ENCODE assay signal across 9 cellular contexts in the genomic region with DNA sequence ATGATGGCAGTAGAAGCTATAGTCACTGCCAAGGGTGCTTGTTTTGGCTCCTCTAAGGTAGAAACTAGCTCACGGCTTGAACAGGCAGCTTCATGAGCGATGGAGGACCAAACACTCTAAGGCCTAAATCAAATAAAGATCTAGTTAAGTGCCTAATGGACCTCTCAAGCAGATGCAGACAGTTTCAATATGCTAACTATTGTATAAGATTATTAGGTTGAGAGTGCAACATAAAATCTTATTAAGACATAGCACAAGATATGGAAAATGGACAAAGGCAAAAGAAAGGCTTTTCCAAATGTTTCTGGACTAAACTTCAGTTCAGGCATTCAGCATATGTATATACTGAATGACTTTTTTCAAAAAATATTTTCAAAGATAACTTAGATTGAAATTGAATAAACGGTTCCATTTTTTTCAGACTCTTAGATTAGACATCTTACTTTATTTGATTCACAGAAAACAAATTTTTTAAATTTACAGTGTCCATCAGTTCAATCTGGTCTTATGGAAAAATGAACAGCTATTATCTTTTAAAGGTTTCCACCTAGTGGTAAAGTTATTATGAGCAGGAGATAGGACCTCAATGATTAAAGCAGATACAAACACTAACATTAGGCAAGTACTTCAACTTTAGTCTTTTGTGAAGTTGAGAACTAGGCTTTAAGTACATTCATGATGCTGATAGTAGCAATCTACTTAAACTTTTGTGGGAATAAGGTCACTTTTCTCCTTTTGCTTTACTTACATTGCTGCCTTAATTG.
DNase-seq lines count a peak whose midpoint lies in the region; ATAC-seq and TF ChIP-seq lines count a peak whose summit lies in the region.
"Had no signal": no experiment of that assay in that cellular context is flagged by ENCODE, and none has a peak within 500 bp of the region (broad histone marks: within the 10 kb centered on the region; RNA-seq: fewer than 3 reads in every experiment).

No MANE protein-coding gene starts in this region.

- no peaks in the 10 kb centered on the region for H3K27me3 ChIP-seq in fibroblast of lung (ENCODE audit: control insufficient read depth, insufficient read depth, low read length)
- no peaks in the 10 kb centered on the region for H3K27me3 ChIP-seq in CD4-positive, alpha-beta memory T cell (ENCODE audit: insufficient read depth, low read length)

- no peaks in the 10 kb centered on the region for H3K36me3 ChIP-seq in fibroblast of lung (ENCODE audit: control insufficient read depth, insufficient read depth, low read length)
- no peaks in the 10 kb centered on the region for H3K36me3 ChIP-seq in CD4-positive, alpha-beta memory T cell (ENCODE audit: insufficient read depth, low read length)

- TF ChIP-seq CTCF in CD14-positive monocyte (IDR thresholded peaks at IDR 0.05) (peak; percentile 52), fibroblast of lung (conservative IDR thresholded peaks at IDR 0.05 in 1 of 2, IDR thresholded peaks at IDR 0.05 in 1 of 2; ENCODE audit: low read depth in 1 of 2, low read length in 2 of 2) (peak in 1 of 2 donors; percentile 32)

- no peaks in the 10 kb centered on the region for H3K4me1 ChIP-seq in fibroblast of lung (ENCODE audit: control insufficient read depth, extremely low read depth, insufficient read depth, low read length)
- no peaks in the 10 kb centered on the region for H3K4me1 ChIP-seq in CD4-positive, alpha-beta memory T cell (ENCODE audit: insufficient read depth, low read length)

- H4K20me1 ChIP-seq in fibroblast of lung (ENCODE audit: control insufficient read depth, extremely low read depth, insufficient read depth, low read length) = no peaks in the 10 kb centered on the region

- H3K4me1 Mint-ChIP-seq in CD14-positive monocyte = peaks cover 5% of the 10 kb centered on the region
- no peaks in the 10 kb centered on the region for H3K4me1 Mint-ChIP-seq in CD4-positive, alpha-beta memory T cell

- H3K4me3 ChIP-seq in fibroblast of lung (replicated peaks in 1 of 4; ENCODE audit: control extremely low read depth in 1 of 4, insufficient read depth in 1 of 4, low read depth in 3 of 4, low read length in 4 of 4) = no peak overlapping the region
- H3K4me3 ChIP-seq in CD4-positive, alpha-beta memory T cell (ENCODE audit: low read length in 2 of 2) = no peak overlapping the region
- H3K4me3 ChIP-seq: K562 had no signal

- no peak overlapping the region for H3K27ac Mint-ChIP-seq in CD14-positive monocyte
- no peak overlapping the region for H3K27ac Mint-ChIP-seq in CD4-positive, alpha-beta memory T cell

- peaks cover under 1 to 2% (median 2%) of the 10 kb centered on the region in 3 donors for H3K27me3 Mint-ChIP-seq in CD14-positive monocyte (ENCODE audit: low read depth in 3 of 3)
- H3K27me3 Mint-ChIP-seq in CD4-positive, alpha-beta memory T cell = no peaks in the 10 kb centered on the region

- no peak overlapping the region for H3K27ac ChIP-seq in fibroblast of lung (ENCODE audit: insufficient read depth, low read length)
- no peak overlapping the region for H3K27ac ChIP-seq in CD4-positive, alpha-beta memory T cell (ENCODE audit: low read depth, low read length)

- DNase-seq in CD14-positive monocyte (ENCODE audit: low spot score) = no peak
- DNase-seq in NCI-H82 (lab: John Stamatoyannopoulos, UW) = peak; percentile 14
- DNase-seq in fibroblast of lung (ENCODE audit: low read depth in 2 of 2) = peak; percentile 14 to 44
- DNase-seq in OCI-M2 (lab: John Stamatoyannopoulos, UW; ENCODE audit: unreplicated experiment) = no peak
- DNase-seq in cerebellar nuclear complex (lab: John Stamatoyannopoulos, UW) = no peak
- DNase-seq in NCI-H2196 treated with DMSO at 0.1 percent for 48 hours (lab: John Stamatoyannopoulos, UW; ENCODE audit: unreplicated experiment) = no peak
- no peak for DNase-seq in CD4-positive, alpha-beta memory T cell

- no peaks in the 10 kb centered on the region for H3K9me3 ChIP-seq in fibroblast of lung (ENCODE audit: control insufficient read depth, insufficient read depth, low read depth, low read length)
- H3K9me3 ChIP-seq in CD4-positive, alpha-beta memory T cell (ENCODE audit: control insufficient read depth in 1 of 2, low read length in 2 of 2) = no peaks in the 10 kb centered on the region

- H3K79me2 ChIP-seq in fibroblast of lung (ENCODE audit: control insufficient read depth, insufficient read depth, low read length) = no peaks in the 10 kb centered on the region

- no peak overlapping the region for H3K4me2 ChIP-seq in fibroblast of lung (ENCODE audit: extremely low read depth, insufficient read depth, low read length)

- ATAC-seq in GM21390 (IDR thresholded peaks at IDR 0.05; ENCODE audit: unreplicated experiment) = peak; percentile 71
- ATAC-seq: K562 had no signal

- CTCF ChIA-PET in CD4-positive, alpha-beta memory T cell (lab: Charles Lee; ENCODE audit: partially characterized antibody) = no interaction called here

- intact Hi-C loops in CD14-positive monocyte (cut with micrococcal nuclease) = no loop called here
- intact Hi-C loops in CD4-positive, alpha-beta memory T cell (cut with micrococcal nuclease) = no loop called here

- POLR2A ChIA-PET in CD4-positive, alpha-beta memory T cell (lab: Charles Lee; ENCODE audit: partially characterized antibody) = no interaction called here

- H3K4me3 Mint-ChIP-seq in CD14-positive monocyte = no peak overlapping the region
- H3K4me3 Mint-ChIP-seq in CD4-positive, alpha-beta memory T cell = no peak overlapping the region

- peaks cover 0 to 3% (median 0%) of the 10 kb centered on the region in 7 donors for H3K9me3 Mint-ChIP-seq in CD14-positive monocyte
- H3K9me3 Mint-ChIP-seq in CD4-positive, alpha-beta memory T cell = peaks cover 0 to 7% (median 0%) of the 10 kb centered on the region in 8 donors

- H3K9ac ChIP-seq in fibroblast of lung (ENCODE audit: insufficient read depth, low read length) = no peak overlapping the region

- H3K36me3 Mint-ChIP-seq in CD14-positive monocyte = no peaks in the 10 kb centered on the region
- no peaks in the 10 kb centered on the region for H3K36me3 Mint-ChIP-seq in CD4-positive, alpha-beta memory T cell

- peak overlapping the region; percentile 10 for H2AFZ ChIP-seq in fibroblast of lung (ENCODE audit: low read length)

Comparison
In these comparisons a context has a peak if more than half of its experiments do, and no peak if none do; other contexts are left out.
1. DNase-seq: peak in NCI-H82 (single experiment) and fibroblast of lung (2 of 2); none in CD14-positive monocyte (single experiment), OCI-M2 (single experiment), cerebellar nuclear complex (0 of 2), NCI-H2196 treated with DMSO at 0.1 percent for 48 hours (single experiment) and CD4-positive, alpha-beta memory T cell (0 of 5).